Comparison of ENCODE assay signal across 10 cellular contexts in genomic region chr10:32961892-32962369, GRCh38. TPM values are rescaled to one million over a fixed set of nuclear protein-coding genes. Genes with fewer than 3 reads are reported as not detected.
DNase-seq lines count a peak whose midpoint lies in the region; ATAC-seq and TF ChIP-seq lines count a peak whose summit lies in the region.
"Had no signal": no experiment of that assay in that cellular context is flagged by ENCODE, and none has a peak within 500 bp of the region (broad histone marks: within the 10 kb centered on the region; RNA-seq: fewer than 3 reads in every experiment).

No MANE protein-coding gene starts in this region.

- peak overlapping the region; percentile 100 for H3K27ac Mint-ChIP-seq in MCF 10A (ENCODE audit: low read depth, unreplicated experiment)

- peak; percentile 0 for ATAC-seq in upper lobe of right lung
- ATAC-seq in HG03280 (IDR thresholded peaks at IDR 0.05; ENCODE audit: unreplicated experiment) = no peak

- H3K27ac ChIP-seq in upper lobe of right lung = peak overlapping the region; percentile 70
- H3K27ac ChIP-seq: 22Rv1, KMS-11 had no signal

- CTCF ChIA-PET in MCF 10A (lab: Yijun Ruan, JAX) = interaction anchor here (0.8 to 1.1 kb wide), 4 partner anchors 18 to 43 kb away, joined by 3 to 7 read pairs (median 3); no protein-coding TSS in a partner anchor

- POLR2A ChIA-PET in MCF 10A (lab: Yijun Ruan, JAX) = interaction anchor here (0.9 to 1.9 kb wide), 15 partner anchors 9 to 1032 kb away, joined by 3 to 44 read pairs (median 6); no protein-coding TSS in a partner anchor

- peaks cover 8% of the 10 kb centered on the region for H3K9me3 Mint-ChIP-seq in MCF 10A (ENCODE audit: unreplicated experiment)

- H3K4me1 ChIP-seq in upper lobe of right lung = peaks cover 39% of the 10 kb centered on the region

- no peak overlapping the region for H3K4me3 ChIP-seq in upper lobe of right lung

- no peaks in the 10 kb centered on the region for H3K36me3 ChIP-seq in upper lobe of right lung

- BruUV-seq in MCF 10A (replicated peaks; lab: Mats Ljungman, UMichigan) = no TSS peak

- peak overlapping the region; percentile 56 for H3K4me3 Mint-ChIP-seq in MCF 10A (ENCODE audit: unreplicated experiment)

- no peaks in the 10 kb centered on the region for H3K27me3 Mint-ChIP-seq in MCF 10A (ENCODE audit: insufficient read depth, unreplicated experiment)

- DNase-seq in DMS 273 (lab: John Stamatoyannopoulos, UW; ENCODE audit: unreplicated experiment) (peak; percentile 50), DMS 273 treated with DMSO at 0.1 percent for 48 hours (lab: John Stamatoyannopoulos, UW) (no peak), MCF 10A (ENCODE audit: unreplicated experiment) (peak; percentile 75), kidney tubule cell (ENCODE audit: low spot score) (peak; percentile 85), upper lobe of right lung (no peak), NCI-H1048 (lab: John Stamatoyannopoulos, UW) (no peak)
- no peak for DNase-seq in activated CD8-positive, alpha-beta memory T cell treated with anti-CD3 and anti-CD28 coated beads for 24 hours

- TF ChIP-seq CTCF in MCF 10A (IDR thresholded peaks at IDR 0.05; ENCODE audit: unreplicated experiment) (peak; percentile 19), upper lobe of right lung (IDR thresholded peaks at IDR 0.05) (no peak)

- H3K27me3 ChIP-seq in upper lobe of right lung = no peaks in the 10 kb centered on the region

- intact Hi-C loops in MCF 10A (cut with micrococcal nuclease) (loop anchor here (1.0 kb wide), 2 partner anchors 18 to 43 kb away; no protein-coding TSS in a partner anchor), upper lobe of right lung (cut with DNase I) (no loop called here)

- H3K36me3 Mint-ChIP-seq in MCF 10A (ENCODE audit: insufficient read depth, unreplicated experiment) = no peaks in the 10 kb centered on the region

- H3K4me1 Mint-ChIP-seq in MCF 10A (ENCODE audit: insufficient read depth, unreplicated experiment) = peaks cover 13% of the 10 kb centered on the region

- H3K9me3 ChIP-seq in upper lobe of right lung = no peaks in the 10 kb centered on the region

RNA-seq across cellular contexts. Expression of gene ITGB1, which starts 3.9 kb away (rescaled TPM):
- total RNA-seq in MCF 10A (2022) = 680 and 703 TPM in 2 replicates
- total RNA-seq in upper lobe of right lung = 517 TPM

Comparison
In these comparisons a context has a peak if more than half of its experiments do, and no peak if none do; other contexts are left out.
1. DNase-seq: peak in DMS 273 (single experiment), MCF 10A (single experiment) and kidney tubule cell (single experiment); none in DMS 273 treated with DMSO at 0.1 percent for 48 hours (single experiment), upper lobe of right lung (single experiment), NCI-H1048 (single experiment) and activated CD8-positive, alpha-beta memory T cell treated with anti-CD3 and anti-CD28 coated beads for 24 hours (single experiment).